In the genomic region with DNA sequence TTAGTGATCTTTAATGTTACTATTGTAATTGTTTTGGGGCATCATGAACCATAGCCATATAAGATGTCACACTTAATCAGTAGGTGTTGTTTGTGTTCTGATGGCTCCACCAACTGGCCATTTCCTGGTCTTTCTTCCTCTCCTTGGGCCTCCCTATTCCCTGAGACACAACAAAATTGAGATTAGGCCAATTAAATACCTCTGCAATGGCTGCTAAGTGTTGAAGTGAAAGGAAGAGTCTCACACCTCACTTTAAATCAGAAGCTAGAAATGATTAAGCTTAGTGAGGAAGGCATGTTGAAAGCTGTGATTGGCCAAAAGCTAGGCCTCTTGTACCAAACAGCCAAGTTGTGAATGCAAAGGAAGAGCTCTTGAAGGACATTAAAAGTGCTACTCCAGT, we compare ENCODE assay signal across 9 cellular contexts. TPM values are rescaled to one million over a fixed set of nuclear protein-coding genes. Genes with fewer than 3 reads are reported as not detected.
A peak's percentile ranks its signal among the peaks of the same experiment; 100 is the strongest.
DNase-seq lines count a peak whose midpoint lies in the region; ATAC-seq and TF ChIP-seq lines count a peak whose summit lies in the region.
"Had no signal": no experiment of that assay in that cellular context is flagged by ENCODE, and none has a peak within 500 bp of the region (broad histone marks: within the 10 kb centered on the region; RNA-seq: fewer than 3 reads in every experiment).

No MANE protein-coding gene starts in this region.

- peaks cover 11% of the 10 kb centered on the region; the same call in 2 of the 3 replicates for H3K9me3 Mint-ChIP-seq in GM23338

- H3K79me2 ChIP-seq in GM23338 (replicated peaks; ENCODE audit: insufficient read depth), result peaks cover 71% of the 10 kb centered on the region

- no peaks in the 10 kb centered on the region for H3F3A ChIP-seq in GM23338 (replicated peaks; ENCODE audit: low read depth)

- no peaks in the 10 kb centered on the region for H4K20me1 ChIP-seq in GM23338 (replicated peaks; ENCODE audit: insufficient read depth)

- intact Hi-C loops in left ventricle myocardium superior (cut with micrococcal nuclease), result no loop called here

- H3K9me3 ChIP-seq in T-helper 17 cell (ENCODE audit: control insufficient read depth, low read length, poor library complexity, severe bottlenecking), result no peaks in the 10 kb centered on the region
- H3K9me3 ChIP-seq: HAP-1 had no signal

- DNase-seq in GM23338 (ENCODE audit: low spot score) (peak; percentile 78), T-helper 17 cell (no peak), left ventricle myocardium superior (no peak)
- DNase-seq in activated CD4-positive, alpha-beta T cell treated with anti-CD3 and anti-CD28 coated beads for 4 hours, result no peak

- TF ChIP-seq CTCF in C4-2B (conservative IDR thresholded peaks at IDR 0.05) (peak; percentile 62), GM23338 (conservative IDR thresholded peaks at IDR 0.05; ENCODE audit: low read depth in 2 of 2) (peak; percentile 69 to 82)

- peak overlapping the region; percentile 89 for H3K27ac Mint-ChIP-seq in GM23338
- H3K27ac Mint-ChIP-seq in T-helper 17 cell, result peak overlapping the region; percentile 76

- H3K27me3 Mint-ChIP-seq in GM23338 (ENCODE audit: insufficient read depth, low read depth, poor library complexity) (peaks cover 2% of the 10 kb centered on the region), T-helper 17 cell (no peaks in the 10 kb centered on the region)

- peaks cover 18% of the 10 kb centered on the region for H3K4me1 ChIP-seq in GM23338 (ENCODE audit: insufficient read depth)
- H3K4me1 ChIP-seq: HAP-1 had no signal

- H2AFZ ChIP-seq in GM23338, result no peak overlapping the region

- H3K36me3 Mint-ChIP-seq in GM23338 (ENCODE audit: low read depth) (peaks cover 12% of the 10 kb centered on the region), T-helper 17 cell (ENCODE audit: low read depth) (no peaks in the 10 kb centered on the region)

- H3K4me2 ChIP-seq in GM23338, result peak overlapping the region; percentile 34; the same call in 1 of the 2 replicates

- ATAC-seq in GM23338, result peak; percentile 86
- peak; percentile 30 for ATAC-seq in T-helper 17 cell
- peak; percentile 58 for ATAC-seq in left ventricle myocardium superior
- no peak for ATAC-seq in GM19397 (IDR thresholded peaks at IDR 0.05; ENCODE audit: unreplicated experiment)
- no peak for ATAC-seq in HG02840 (IDR thresholded peaks at IDR 0.05; ENCODE audit: low FRiP score, unreplicated experiment)
- no peak for ATAC-seq in GM21529 (IDR thresholded peaks at IDR 0.05; ENCODE audit: unreplicated experiment)

- H3K4me1 Mint-ChIP-seq in GM23338 (peaks cover 17% of the 10 kb centered on the region), T-helper 17 cell (peaks cover 25% of the 10 kb centered on the region)

- H3K36me3 ChIP-seq in GM23338 (ENCODE audit: insufficient read depth), result no peaks in the 10 kb centered on the region
- H3K36me3 ChIP-seq: HAP-1 had no signal

- no peak overlapping the region; the same call in 2 of the 3 replicates for H3K4me3 Mint-ChIP-seq in GM23338
- H3K4me3 Mint-ChIP-seq in T-helper 17 cell, result no peak overlapping the region

- no peak overlapping the region for H3K4me3 ChIP-seq in GM23338
- H3K4me3 ChIP-seq: HAP-1 had no signal

- H3K27ac ChIP-seq in C4-2B (no peak overlapping the region), GM23338 (ENCODE audit: low read depth) (peak overlapping the region; percentile 34)

- H3K9me2 ChIP-seq in GM23338 (ENCODE audit: insufficient read depth), result no peaks in the 10 kb centered on the region

- no peaks in the 10 kb centered on the region for H3K27me3 ChIP-seq in GM23338 (ENCODE audit: insufficient read depth)

TF ChIP-seq in GM23338, 12 proteins besides CTCF, POLR2A, EP300 and RAD21:
- TF ChIP-seq NANOG (IDR thresholded peaks at IDR 0.05; ENCODE audit: borderline replicate concordance) (peak; percentile 76; the same call in 1 of the 2 replicates), EZH2 (IDR thresholded peaks at IDR 0.05; ENCODE audit: low read depth, unreplicated experiment) (no peak)
TF ChIP-seq in GM23338: peak in this region for 1.

RNA-seq across cellular contexts. Expression of a gene that starts 30.7 kb away (rescaled TPM):
- total RNA-seq in GM23338 (2014; rRNA removed; shearing (Covaris generic)), result 38.3 and 43.5 TPM in 2 replicates
- 12.4 and 16.2 TPM in 2 replicates for polyA plus RNA-seq in GM23338 (2016; fragmentation: Nextera tagmentation; extraction: Ambion mirVana)
- total RNA-seq in T-helper 17 cell (10 to 100 TPM; 52.1 to 52.4 TPM), left ventricle myocardium superior (80.7 TPM)

Comparison
In these comparisons a context has a peak if more than half of its experiments do, and no peak if none do; other contexts are left out.
1. ATAC-seq: peak in GM23338 (single experiment), T-helper 17 cell (single experiment) and left ventricle myocardium superior (single experiment); none in GM19397 (single experiment), HG02840 (single experiment) and GM21529 (single experiment).